In the genomic region with DNA sequence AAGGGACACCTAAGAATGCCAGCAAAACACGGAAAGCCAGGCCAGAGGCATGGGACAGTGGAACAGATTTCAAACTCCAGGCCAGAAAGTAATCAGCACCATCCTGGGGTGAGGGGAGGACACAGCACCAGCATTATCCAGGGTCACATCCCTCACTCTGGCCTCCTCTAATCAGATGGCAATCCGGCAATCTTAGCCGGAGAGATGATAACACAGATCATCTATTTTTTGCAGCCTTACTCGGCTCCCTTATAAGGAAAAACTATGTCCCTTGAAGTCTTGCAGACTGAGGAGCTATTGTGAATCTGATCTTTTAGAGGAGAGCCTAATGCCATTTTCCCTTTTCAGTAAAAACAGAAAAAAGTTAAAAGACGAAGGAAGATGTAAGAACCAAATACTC, we compare ENCODE assay signal across 1 cellular context.
TF ChIP-seq lines count a peak whose summit lies in the region.

No MANE protein-coding gene starts in this region.

TF ChIP-seq in IMR-90, 13 proteins besides CTCF, POLR2A, EP300 and RAD21:
- no peak for TF ChIP-seq RCOR1 (IDR thresholded peaks at IDR 0.05; ENCODE audit: insufficient replicate concordance, low read length)
- no peak for TF ChIP-seq CEBPB (IDR thresholded peaks at IDR 0.05; ENCODE audit: low read depth, low read length)
- TF ChIP-seq, protein P1, sequence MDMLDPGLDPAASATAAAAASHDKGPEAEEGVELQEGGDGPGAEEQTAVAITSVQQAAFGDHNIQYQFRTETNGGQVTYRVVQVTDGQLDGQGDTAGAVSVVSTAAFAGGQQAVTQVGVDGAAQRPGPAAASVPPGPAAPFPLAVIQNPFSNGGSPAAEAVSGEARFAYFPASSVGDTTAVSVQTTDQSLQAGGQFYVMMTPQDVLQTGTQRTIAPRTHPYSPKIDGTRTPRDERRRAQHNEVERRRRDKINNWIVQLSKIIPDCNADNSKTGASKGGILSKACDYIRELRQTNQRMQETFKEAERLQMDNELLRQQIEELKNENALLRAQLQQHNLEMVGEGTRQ (IDR thresholded peaks at IDR 0.05; ENCODE audit: low read depth, low read length) = no peak
- no peak for TF ChIP-seq MAFK (IDR thresholded peaks at IDR 0.05; ENCODE audit: low read depth, low read length)
- no peak for TF ChIP-seq SMC3 (IDR thresholded peaks at IDR 0.05; ENCODE audit: low read depth, low read length)
- TF ChIP-seq, protein P2, sequence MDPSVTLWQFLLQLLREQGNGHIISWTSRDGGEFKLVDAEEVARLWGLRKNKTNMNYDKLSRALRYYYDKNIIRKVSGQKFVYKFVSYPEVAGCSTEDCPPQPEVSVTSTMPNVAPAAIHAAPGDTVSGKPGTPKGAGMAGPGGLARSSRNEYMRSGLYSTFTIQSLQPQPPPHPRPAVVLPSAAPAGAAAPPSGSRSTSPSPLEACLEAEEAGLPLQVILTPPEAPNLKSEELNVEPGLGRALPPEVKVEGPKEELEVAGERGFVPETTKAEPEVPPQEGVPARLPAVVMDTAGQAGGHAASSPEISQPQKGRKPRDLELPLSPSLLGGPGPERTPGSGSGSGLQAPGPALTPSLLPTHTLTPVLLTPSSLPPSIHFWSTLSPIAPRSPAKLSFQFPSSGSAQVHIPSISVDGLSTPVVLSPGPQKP (IDR thresholded peaks at IDR 0.05; ENCODE audit: borderline replicate concordance, low read depth, low read length) = no peak
- TF ChIP-seq NFE2L2 (IDR thresholded peaks at IDR 0.05; ENCODE audit: low read depth, low read length) = no peak
- TF ChIP-seq BHLHE40 (IDR thresholded peaks at IDR 0.05; ENCODE audit: low read depth, low read length) = no peak
- no peak for TF ChIP-seq MAZ (IDR thresholded peaks at IDR 0.05; ENCODE audit: borderline replicate concordance, low read depth, low read length)
- no peak for TF ChIP-seq RFX5 (IDR thresholded peaks at IDR 0.05; ENCODE audit: low read depth, low read length)
- no peak for TF ChIP-seq FOS (IDR thresholded peaks at IDR 0.05; ENCODE audit: low read depth, low read length)
- TF ChIP-seq MXI1 (IDR thresholded peaks at IDR 0.05; ENCODE audit: borderline replicate concordance, low read depth, low read length) = no peak
- no peak for TF ChIP-seq CHD1 (IDR thresholded peaks at IDR 0.05; ENCODE audit: low read depth, low read length)
